ENCODE assay signal across 12 cellular contexts in genomic region chr14:61145903-61146411, GRCh38.
DNase-seq lines count a peak whose midpoint lies in the region; ATAC-seq and TF ChIP-seq lines count a peak whose summit lies in the region.
"Had no signal": no experiment of that assay in that cellular context is flagged by ENCODE, and none has a peak within 500 bp of the region (broad histone marks: within the 10 kb centered on the region; RNA-seq: fewer than 3 reads in every experiment).

No MANE protein-coding gene starts in this region.

- H3K27ac Mint-ChIP-seq in chondrocyte (ENCODE audit: unreplicated experiment): peak overlapping the region; percentile 98
- no peak overlapping the region for H3K27ac Mint-ChIP-seq in activated CD8-positive, alpha-beta memory T cell treated with anti-CD3 and anti-CD28 coated beads, Interleukin-2, amount 10 ng/mL, durations not matched to agents 7 days and 5 days
- H3K27ac Mint-ChIP-seq: activated naive CD8-positive, alpha-beta T cell treated with anti-CD3 and anti-CD28 coated beads, Interleukin-2, amount 10 ng/mL, durations not matched to agents 7 days and 5 days; immature natural killer cell had no signal

- TF ChIP-seq CTCF in left ventricle myocardium inferior (IDR thresholded peaks at IDR 0.05; ENCODE audit: borderline replicate concordance): no peak
- TF ChIP-seq CTCF in chondrocyte (IDR thresholded peaks at IDR 0.05): no peak
- no peak for TF ChIP-seq CTCF in tibial nerve (IDR thresholded peaks at IDR 0.05)

- CTCF ChIA-PET in activated CD8-positive, alpha-beta memory T cell treated with anti-CD3 and anti-CD28 coated beads, Interleukin-2, amount 10 ng/mL, durations not matched to agents 7 days and 5 days (lab: Charles Lee): no interaction called here

- no peak for TF ChIP-seq EP300 in tibial nerve (IDR thresholded peaks at IDR 0.05)

- no peak overlapping the region for H3K9ac ChIP-seq in mucosa of rectum (ENCODE audit: low read depth in 1 of 2, low read length in 2 of 2)
- H3K9ac ChIP-seq: BLaER1 had no signal

- intact Hi-C loops in left ventricle myocardium inferior (cut with micrococcal nuclease): no loop called here
- intact Hi-C loops in left ventricle myocardium superior (cut with micrococcal nuclease): no loop called here

- H3K4me1 ChIP-seq in left ventricle myocardium inferior: peaks cover 4% of the 10 kb centered on the region
- no peaks in the 10 kb centered on the region for H3K4me1 ChIP-seq in mucosa of rectum (ENCODE audit: control insufficient read depth in 2 of 2, insufficient read depth in 2 of 2, low read length in 2 of 2)
- H3K4me1 ChIP-seq in tibial nerve: peaks cover 0 to 49% (median 11%) of the 10 kb centered on the region in 4 donors
- H3K4me1 ChIP-seq: BLaER1 had no signal

- H3K27ac ChIP-seq in left ventricle myocardium inferior (replicated peaks) (peak overlapping the region; percentile 41), mucosa of rectum (ENCODE audit: low read depth in 2 of 2, low read length in 2 of 2) (peak overlapping the region; percentile 12 to 28), tibial nerve (peak overlapping the region in 2 of 4 donors; percentile 82 to 92)
- H3K27ac ChIP-seq: BLaER1 had no signal

- H3K27me3 Mint-ChIP-seq in chondrocyte (ENCODE audit: low read depth): no peaks in the 10 kb centered on the region
- H3K27me3 Mint-ChIP-seq in activated CD8-positive, alpha-beta memory T cell treated with anti-CD3 and anti-CD28 coated beads, Interleukin-2, amount 10 ng/mL, durations not matched to agents 7 days and 5 days: peaks cover 20% of the 10 kb centered on the region

- 49% methylated on average over 6 of the region's 6 CpGs for WGBS in tibial nerve, 2 donors

- H3K9me3 ChIP-seq in left ventricle myocardium inferior (replicated peaks) (peaks cover 17% of the 10 kb centered on the region), mucosa of rectum (ENCODE audit: control insufficient read depth in 2 of 2, low read length in 2 of 2) (no peaks in the 10 kb centered on the region), tibial nerve (peaks cover 0 to 7% (median 0%) of the 10 kb centered on the region in 4 donors)

- H3K27me3 ChIP-seq in left ventricle myocardium inferior (ENCODE audit: low read depth) (no peaks in the 10 kb centered on the region), mucosa of rectum (ENCODE audit: control insufficient read depth in 2 of 2, insufficient read depth in 2 of 2, low read length in 2 of 2) (no peaks in the 10 kb centered on the region), tibial nerve (no peaks in the 10 kb centered on the region)
- H3K27me3 ChIP-seq: BLaER1 had no signal

- peaks cover 5% of the 10 kb centered on the region for H3K9me3 Mint-ChIP-seq in chondrocyte (ENCODE audit: low read depth)
- H3K9me3 Mint-ChIP-seq in activated CD8-positive, alpha-beta memory T cell treated with anti-CD3 and anti-CD28 coated beads, Interleukin-2, amount 10 ng/mL, durations not matched to agents 7 days and 5 days (ENCODE audit: low read depth): peaks cover 13% of the 10 kb centered on the region

- TF ChIP-seq POLR2A in tibial nerve (IDR thresholded peaks at IDR 0.05): no peak

- H3K4me3 ChIP-seq in left ventricle myocardium inferior (no peak overlapping the region), mucosa of rectum (ENCODE audit: low read length in 2 of 2) (no peak overlapping the region), tibial nerve (no peak overlapping the region)
- H3K4me3 ChIP-seq: BLaER1 had no signal

- ATAC-seq in left ventricle myocardium superior (no peak), GM19328 (IDR thresholded peaks at IDR 0.05; ENCODE audit: unreplicated experiment) (no peak)
- ATAC-seq in activated CD8-positive, alpha-beta memory T cell treated with anti-CD3 and anti-CD28 coated beads, Interleukin-2, amount 10 ng/mL, durations not matched to agents 7 days and 5 days: no peak

- peaks cover 80% of the 10 kb centered on the region for H3K4me1 Mint-ChIP-seq in chondrocyte (ENCODE audit: low read depth)
- H3K4me1 Mint-ChIP-seq in activated CD8-positive, alpha-beta memory T cell treated with anti-CD3 and anti-CD28 coated beads, Interleukin-2, amount 10 ng/mL, durations not matched to agents 7 days and 5 days: no peaks in the 10 kb centered on the region
- H3K4me1 Mint-ChIP-seq: immature natural killer cell had no signal

- H3K36me3 ChIP-seq in left ventricle myocardium inferior (no peaks in the 10 kb centered on the region), mucosa of rectum (ENCODE audit: control insufficient read depth in 2 of 2, insufficient read depth in 2 of 2, low read length in 2 of 2) (no peaks in the 10 kb centered on the region), tibial nerve (no peaks in the 10 kb centered on the region)
- H3K36me3 ChIP-seq: BLaER1 had no signal

- H3K36me3 Mint-ChIP-seq in chondrocyte (ENCODE audit: low read depth): peaks cover 4% of the 10 kb centered on the region
- peaks cover 2% of the 10 kb centered on the region for H3K36me3 Mint-ChIP-seq in activated CD8-positive, alpha-beta memory T cell treated with anti-CD3 and anti-CD28 coated beads, Interleukin-2, amount 10 ng/mL, durations not matched to agents 7 days and 5 days
- H3K36me3 Mint-ChIP-seq: activated naive CD8-positive, alpha-beta T cell treated with anti-CD3 and anti-CD28 coated beads, Interleukin-2, amount 10 ng/mL, durations not matched to agents 7 days and 5 days had no signal

- no peak overlapping the region for H3K4me3 Mint-ChIP-seq in chondrocyte (ENCODE audit: unreplicated experiment)
- no peak overlapping the region for H3K4me3 Mint-ChIP-seq in activated CD8-positive, alpha-beta memory T cell treated with anti-CD3 and anti-CD28 coated beads, Interleukin-2, amount 10 ng/mL, durations not matched to agents 7 days and 5 days
- H3K4me3 Mint-ChIP-seq: activated naive CD8-positive, alpha-beta T cell treated with anti-CD3 and anti-CD28 coated beads, Interleukin-2, amount 10 ng/mL, durations not matched to agents 7 days and 5 days; immature natural killer cell had no signal

- no peak for DNase-seq in left ventricle myocardium inferior
- DNase-seq in left ventricle myocardium superior: no peak
- no peak for DNase-seq in chondrocyte (ENCODE audit: low spot score)
- no peak for DNase-seq in activated CD8-positive, alpha-beta memory T cell treated with anti-CD3 and anti-CD28 coated beads, Interleukin-2, amount 10 ng/mL, durations not matched to agents 7 days and 5 days
- DNase-seq in activated CD4-positive, alpha-beta T cell treated with anti-CD3 and anti-CD28 coated beads for 48 hours: no peak
- no peak for DNase-seq in tibial nerve (ENCODE audit: low spot score in 2 of 2)
- DNase-seq: activated naive CD8-positive, alpha-beta T cell treated with anti-CD3 and anti-CD28 coated beads, Interleukin-2, amount 10 ng/mL, durations not matched to agents 7 days and 5 days; immature natural killer cell; stimulated activated CD4-positive, alpha-beta T cell treated with anti-CD3 and anti-CD28 coated beads, Interleukin-4, amount 100 ng/mL, for 4 hours had no signal
